Comparison of ENCODE assay signal across 16 cellular contexts in genomic region chr11:70464509-70465361, GRCh38.
A peak's percentile ranks its signal among the peaks of the same experiment; 100 is the strongest.
DNase-seq lines count a peak whose midpoint lies in the region; ATAC-seq and TF ChIP-seq lines count a peak whose summit lies in the region.
"Had no signal": no experiment of that assay in that cellular context is flagged by ENCODE, and none has a peak within 500 bp of the region (broad histone marks: within the 10 kb centered on the region; RNA-seq: fewer than 3 reads in every experiment).

No MANE protein-coding gene starts in this region.

- peak; percentile 68 for DNase-seq in GM12865 (ENCODE audit: low read depth)
- peak; percentile 28 for DNase-seq in NCI-H69 (lab: John Stamatoyannopoulos, UW)
- peak; percentile 45 for DNase-seq in islet precursor cell
- peak; percentile 58 for DNase-seq in spleen
- no peak for DNase-seq in NCI-H1417 treated with DMSO at 0.1 percent for 48 hours (lab: John Stamatoyannopoulos, UW)
- DNase-seq in globus pallidus (ENCODE audit: low spot score), result no peak
- DNase-seq: ACHN; CD4-positive, alpha-beta memory T cell; DMS79; IMR-90; NCI-H1417; NCI-H2029; NK-92 treated with Interleukin-12 subunit alpha and Interleukin-12 subunit beta, amount 100 ng/mL, for 24 hours; PC-3 had no signal

- peaks cover 0 to 75% (median 0%) of the 10 kb centered on the region in 7 donors for H3K27me3 ChIP-seq in spleen (replicated peaks in 1 of 7)

- no peak overlapping the region for H3K27ac ChIP-seq in spleen
- H3K27ac ChIP-seq: SK-N-MC had no signal

- TF ChIP-seq CTCF in GM12865 (IDR thresholded peaks at IDR 0.05; ENCODE audit: insufficient read depth, low read depth, low read length, missing control alignments), result no peak
- no peak for TF ChIP-seq CTCF in spleen (IDR thresholded peaks at IDR 0.05 in 8 of 11, conservative IDR thresholded peaks at IDR 0.05 in 3 of 11)

- no peaks in the 10 kb centered on the region for H3K4me1 ChIP-seq in spleen

- intact Hi-C loops in spleen (cut with DNase I; ENCODE audit: low total_unique reads), result no loop called here

- 52 to 59% (median 54%) methylated on average over 17 to 20 of the region's 20 CpGs for WGBS in spleen, 5 donors

- ATAC-seq in GM18873 (IDR thresholded peaks at IDR 0.05; ENCODE audit: low FRiP score, unreplicated experiment), result no peak
- ATAC-seq: PC-3 had no signal

- H3K9me3 ChIP-seq in spleen, result no peaks in the 10 kb centered on the region

- H3K4me3 ChIP-seq in GM12865 (ENCODE audit: low read depth, low read length) (no peak overlapping the region), spleen (no peak overlapping the region)
- H3K4me3 ChIP-seq: SK-N-MC had no signal

- TF ChIP-seq POLR2A in spleen (IDR thresholded peaks at IDR 0.05), result no peak

- H3K36me3 ChIP-seq in spleen, result no peaks in the 10 kb centered on the region

Comparison
In these comparisons a context has a peak if more than half of its experiments do, and no peak if none do; other contexts are left out.
1. DNase-seq: peak in GM12865 (single experiment), NCI-H69 (single experiment), islet precursor cell (single experiment) and spleen (single experiment); none in NCI-H1417 treated with DMSO at 0.1 percent for 48 hours (single experiment) and globus pallidus (single experiment).